ENCODE assay signal across 9 cellular contexts in the genomic region with DNA sequence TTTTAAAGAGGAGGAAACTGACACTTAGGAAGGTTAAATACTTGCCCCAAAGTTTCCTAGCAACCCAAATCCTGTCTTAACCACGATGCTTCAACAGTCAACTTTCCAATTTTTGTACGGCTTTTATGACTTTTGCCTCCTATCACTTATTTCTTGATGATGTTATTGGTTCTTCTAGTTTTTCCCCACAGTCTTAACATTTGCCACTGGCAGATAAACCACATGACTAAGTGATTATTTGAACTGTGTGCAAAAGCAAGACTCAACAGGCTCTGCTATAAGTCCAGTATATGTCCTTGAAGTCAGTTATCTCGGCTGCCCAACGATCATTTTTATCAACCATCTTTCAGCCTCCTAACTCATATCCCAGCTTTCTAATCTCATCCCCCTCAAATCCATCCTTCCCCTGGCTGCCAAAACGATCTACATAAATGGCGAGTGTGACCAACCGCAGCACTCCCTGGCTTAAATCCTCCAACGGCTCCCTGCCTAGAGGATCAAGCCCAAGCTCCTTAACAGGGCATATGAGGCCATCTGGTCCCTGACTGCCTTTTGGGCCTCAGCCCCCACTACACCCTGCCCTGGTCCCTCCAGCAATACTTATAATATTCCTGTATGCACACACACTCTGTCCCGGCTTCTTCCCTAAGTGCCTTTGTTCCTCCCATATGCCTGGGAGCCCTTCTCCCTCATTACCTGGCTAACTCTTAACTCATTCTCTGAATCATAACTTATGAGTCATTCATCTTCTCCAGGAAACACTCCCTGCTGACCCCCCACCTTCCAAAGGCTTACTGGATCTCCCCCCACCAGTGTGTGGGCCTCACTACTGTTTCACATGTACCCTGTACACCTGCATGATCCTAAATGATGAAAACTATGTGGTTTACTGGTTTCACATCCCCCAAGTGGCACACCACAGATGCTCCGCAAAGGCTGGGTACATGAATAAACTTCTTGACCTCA. TPM values are rescaled to one million over a fixed set of nuclear protein-coding genes. Genes with fewer than 3 reads are reported as not detected.
A peak's percentile ranks its signal among the peaks of the same experiment; 100 is the strongest.
DNase-seq lines count a peak whose midpoint lies in the region; ATAC-seq, FAIRE-seq and TF ChIP-seq lines count a peak whose summit lies in the region.
"Had no signal": no experiment of that assay in that cellular context is flagged by ENCODE, and none has a peak within 500 bp of the region (broad histone marks: within the 10 kb centered on the region; RNA-seq: fewer than 3 reads in every experiment).

No MANE protein-coding gene starts in this region.

- peaks cover 35% of the 10 kb centered on the region for H4K20me1 ChIP-seq in PC-3 (ENCODE audit: low read length)

- peaks cover 75 to 79% of the 10 kb centered on the region in 2 donors for H3K4me1 Mint-ChIP-seq in natural killer cell treated with Interleukin-12 subunit alpha and Interleukin-12 subunit beta and Interleukin-15 and Interleukin-18, amount 100 ng/mL, for 72 hours (ENCODE audit: low read depth in 2 of 2)

- FAIRE-seq in bronchial epithelial cell (lab: Jason Lieb, UNC): no peak
- FAIRE-seq: endometrium had no signal

- H3K36me3 ChIP-seq in left ventricle myocardium inferior: no peaks in the 10 kb centered on the region
- peaks cover 4% of the 10 kb centered on the region; the same call in 1 of the 2 replicates for H3K36me3 ChIP-seq in PC-3 (ENCODE audit: low read depth, low read length)
- no peaks in the 10 kb centered on the region for H3K36me3 ChIP-seq in bronchial epithelial cell (ENCODE audit: control insufficient read depth, insufficient read depth, low read length)

- no peaks in the 10 kb centered on the region for H3K27me3 ChIP-seq in left ventricle myocardium inferior (ENCODE audit: low read depth)
- H3K27me3 ChIP-seq in PC-3 (ENCODE audit: low read length): no peaks in the 10 kb centered on the region
- no peaks in the 10 kb centered on the region for H3K27me3 ChIP-seq in bronchial epithelial cell (ENCODE audit: control insufficient read depth, insufficient read depth, low read length)

- H2AFZ ChIP-seq in PC-3 (ENCODE audit: low read length): no peak overlapping the region

- H3K4me2 ChIP-seq in PC-3 (ENCODE audit: low read length): peak overlapping the region; percentile 77

- no peak for DNase-seq in left ventricle myocardium inferior
- no peak for DNase-seq in Right ventricle myocardium inferior (ENCODE audit: missing footprints)
- peak; percentile 97 for DNase-seq in PC-3
- DNase-seq in bronchial epithelial cell (ENCODE audit: low read depth): peak; percentile 98
- no peak for DNase-seq in natural killer cell treated with Interleukin-12 subunit alpha and Interleukin-12 subunit beta and Interleukin-15 and Interleukin-18, amount 100 ng/mL, for 72 hours (ENCODE audit: low spot score)
- no peak for DNase-seq in NCI-H2171 treated with DMSO at 0.1 percent for 48 hours (lab: John Stamatoyannopoulos, UW)
- no peak for DNase-seq in NCI-H446 (lab: John Stamatoyannopoulos, UW)

- no peaks in the 10 kb centered on the region for H3K9me3 ChIP-seq in left ventricle myocardium inferior (replicated peaks)
- no peaks in the 10 kb centered on the region for H3K9me3 ChIP-seq in PC-3 (ENCODE audit: low read length)

- peaks cover 99% of the 10 kb centered on the region for H3K79me2 ChIP-seq in PC-3 (ENCODE audit: low read length)

- ATAC-seq in Right ventricle myocardium inferior (no peak), HG03039 (IDR thresholded peaks at IDR 0.05; ENCODE audit: unreplicated experiment) (peak; percentile 51), PC-3 (peak; percentile 66)
- peak; percentile 63 to 70 for ATAC-seq in natural killer cell treated with Interleukin-12 subunit alpha and Interleukin-12 subunit beta and Interleukin-15 and Interleukin-18, amount 100 ng/mL, for 72 hours

- POLR2A ChIA-PET in PC-3 (lab: Charles Lee; ENCODE audit: unreplicated experiment): no interaction called here

- H3F3A ChIP-seq in PC-3 (ENCODE audit: low read length, unreplicated experiment): peaks cover 25% of the 10 kb centered on the region

- BruUV-seq in PC-3 (replicated peaks; lab: Mats Ljungman, UMichigan): no TSS peak

- CTCF ChIA-PET in PC-3 (lab: Charles Lee): no interaction called here

- no peaks in the 10 kb centered on the region for H3K36me3 Mint-ChIP-seq in natural killer cell treated with Interleukin-12 subunit alpha and Interleukin-12 subunit beta and Interleukin-15 and Interleukin-18, amount 100 ng/mL, for 72 hours

- no peaks in the 10 kb centered on the region for H3K9me2 ChIP-seq in PC-3 (replicated peaks; ENCODE audit: low read length)

- no peaks in the 10 kb centered on the region for H3K27me3 Mint-ChIP-seq in natural killer cell treated with Interleukin-12 subunit alpha and Interleukin-12 subunit beta and Interleukin-15 and Interleukin-18, amount 100 ng/mL, for 72 hours

- H3K27ac ChIP-seq in left ventricle myocardium inferior (replicated peaks) (peak overlapping the region; percentile 93), PC-3 (ENCODE audit: low read length) (peak overlapping the region; percentile 90)

- peak overlapping the region; percentile 76 to 82 for H3K27ac Mint-ChIP-seq in natural killer cell treated with Interleukin-12 subunit alpha and Interleukin-12 subunit beta and Interleukin-15 and Interleukin-18, amount 100 ng/mL, for 72 hours

- H3K9ac ChIP-seq in PC-3 (ENCODE audit: low read length): peak overlapping the region; percentile 74

- H3K4me3 ChIP-seq in left ventricle myocardium inferior (no peak overlapping the region), PC-3 (ENCODE audit: low read length) (peak overlapping the region; percentile 49), bronchial epithelial cell (ENCODE audit: low read depth, low read length) (peak overlapping the region; percentile 31)

- TF ChIP-seq CTCF in left ventricle myocardium inferior (IDR thresholded peaks at IDR 0.05; ENCODE audit: borderline replicate concordance): no peak
- no peak for TF ChIP-seq CTCF in PC-3 (conservative IDR thresholded peaks at IDR 0.05; ENCODE audit: low read depth, low read length)
- TF ChIP-seq CTCF in bronchial epithelial cell (IDR thresholded peaks at IDR 0.05; ENCODE audit: insufficient read depth, low read length, severe bottlenecking): no peak

- H3K9me3 Mint-ChIP-seq in natural killer cell treated with Interleukin-12 subunit alpha and Interleukin-12 subunit beta and Interleukin-15 and Interleukin-18, amount 100 ng/mL, for 72 hours: no peaks in the 10 kb centered on the region

- intact Hi-C loops in left ventricle myocardium inferior (cut with micrococcal nuclease) (no loop called here), Right ventricle myocardium inferior (cut with DNase I) (no loop called here), PC-3 (cut with micrococcal nuclease) (loop anchor here (1.0 to 2.0 kb wide), 2 partner anchors 11 to 60 kb away; no protein-coding TSS in a partner anchor)

- peak overlapping the region; percentile 87 for H3K4me3 Mint-ChIP-seq in natural killer cell treated with Interleukin-12 subunit alpha and Interleukin-12 subunit beta and Interleukin-15 and Interleukin-18, amount 100 ng/mL, for 72 hours

- peaks cover 95% of the 10 kb centered on the region for H3K4me1 ChIP-seq in left ventricle myocardium inferior
- H3K4me1 ChIP-seq in PC-3 (ENCODE audit: insufficient read depth, low read length): peaks cover 80% of the 10 kb centered on the region

RNA-seq across cellular contexts. Expression of a gene that starts 8.8 kb away (rescaled TPM):
- total RNA-seq in left ventricle myocardium inferior (13.3 TPM), Right ventricle myocardium inferior (25.4 TPM), PC-3 (2014; rRNA removed) (74.3 and 80.8 TPM in 2 replicates), bronchial epithelial cell (22.7 and 25.0 TPM in 2 replicates)
- 10 to 100 TPM; 42.6 to 46.9 TPM for total RNA-seq in natural killer cell treated with Interleukin-12 subunit alpha and Interleukin-12 subunit beta and Interleukin-15 and Interleukin-18, amount 100 ng/mL, for 72 hours

RNA-seq across cellular contexts. Expression of a gene that starts 51.9 kb away (rescaled TPM):
- 11.2 TPM for total RNA-seq in left ventricle myocardium inferior
- 17.6 TPM for total RNA-seq in Right ventricle myocardium inferior
- total RNA-seq in PC-3 (2014; rRNA removed): 46.1 and 83.6 TPM in 2 replicates
- total RNA-seq in bronchial epithelial cell: 36.1 TPM in 2 replicates
- 10 to 100 TPM; 14.8 to 48.9 TPM for total RNA-seq in natural killer cell treated with Interleukin-12 subunit alpha and Interleukin-12 subunit beta and Interleukin-15 and Interleukin-18, amount 100 ng/mL, for 72 hours

Comparison
In these comparisons a context has a peak if more than half of its experiments do, and no peak if none do; other contexts are left out.
1. DNase-seq: peak in PC-3 (single experiment) and bronchial epithelial cell (single experiment); none in left ventricle myocardium inferior (single experiment), Right ventricle myocardium inferior (single experiment), natural killer cell treated with Interleukin-12 subunit alpha and Interleukin-12 subunit beta and Interleukin-15 and Interleukin-18, amount 100 ng/mL, for 72 hours (single experiment), NCI-H2171 treated with DMSO at 0.1 percent for 48 hours (single experiment) and NCI-H446 (0 of 2).